Comparison of ENCODE assay signal across 16 cellular contexts in the genomic region with DNA sequence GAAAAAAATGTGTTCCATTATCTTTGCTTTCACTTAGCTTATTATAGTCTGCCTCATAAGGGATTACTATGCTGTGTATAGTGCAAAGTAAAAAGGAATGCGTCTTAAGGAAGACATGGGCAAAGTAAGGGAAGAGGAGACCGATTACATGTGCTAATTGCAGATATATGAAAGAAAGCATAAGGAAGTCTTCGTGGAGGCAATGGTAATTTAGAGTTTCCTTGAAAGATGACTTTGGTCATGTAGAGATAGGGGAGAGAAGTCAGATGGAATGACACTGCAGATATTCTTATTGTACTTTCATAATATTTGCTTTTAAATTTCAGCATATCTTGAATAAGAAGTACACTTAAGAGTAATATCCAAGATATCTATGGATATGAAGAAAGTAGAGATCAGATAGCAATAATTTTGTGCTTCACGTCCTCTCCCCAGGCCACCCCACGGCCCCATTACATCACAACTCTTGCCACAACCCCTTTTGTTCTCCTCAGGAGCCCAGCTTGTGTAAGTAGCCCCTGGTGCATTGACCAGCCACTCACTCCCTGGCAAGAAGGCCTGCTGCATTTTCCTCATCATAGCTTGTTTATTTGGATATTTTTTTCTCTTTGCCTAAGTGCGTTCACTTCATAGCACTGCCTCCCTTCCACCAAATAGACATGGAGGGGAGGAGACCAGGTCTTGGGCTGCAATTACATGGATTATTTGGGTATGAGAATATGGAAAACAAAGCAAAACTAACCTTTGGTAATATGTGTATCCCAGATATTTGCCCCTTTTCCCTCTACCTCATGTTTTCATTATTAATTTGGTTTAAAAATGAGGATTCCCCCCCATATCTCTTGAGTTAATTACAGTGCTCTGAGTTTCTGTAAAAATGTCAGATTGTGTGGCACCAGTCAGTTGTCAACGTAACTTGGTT. TPM values are rescaled to one million over a fixed set of nuclear protein-coding genes. Genes with fewer than 3 reads are reported as not detected.
DNase-seq lines count a peak whose midpoint lies in the region; ATAC-seq and TF ChIP-seq lines count a peak whose summit lies in the region.
"Had no signal": no experiment of that assay in that cellular context is flagged by ENCODE, and none has a peak within 500 bp of the region (broad histone marks: within the 10 kb centered on the region; RNA-seq: fewer than 3 reads in every experiment).

No MANE protein-coding gene starts in this region.

- H3K4me1 Mint-ChIP-seq in GM23338: peaks cover 31% of the 10 kb centered on the region
- H3K4me1 Mint-ChIP-seq in activated naive CD8-positive, alpha-beta T cell treated with anti-CD3 and anti-CD28 coated beads for 36 hours: peaks cover 11% of the 10 kb centered on the region

- H3K27ac Mint-ChIP-seq in GM23338: peak overlapping the region; percentile 38
- H3K27ac Mint-ChIP-seq in activated naive CD8-positive, alpha-beta T cell treated with anti-CD3 and anti-CD28 coated beads for 36 hours: no peak overlapping the region

- H3K27ac ChIP-seq in GM23338 (ENCODE audit: low read depth) (no peak overlapping the region), caudate nucleus (ENCODE audit: low read depth, low read length) (no peak overlapping the region)
- H3K27ac ChIP-seq: A549, C4-2B, GM23248 had no signal

- H3K4me2 ChIP-seq in GM23338: no peak overlapping the region
- H3K4me2 ChIP-seq: A549 had no signal

- no peaks in the 10 kb centered on the region for H3K79me2 ChIP-seq in GM23338 (replicated peaks; ENCODE audit: insufficient read depth)

- peaks cover 1% of the 10 kb centered on the region for H3K27me3 Mint-ChIP-seq in GM23338 (ENCODE audit: insufficient read depth, low read depth, poor library complexity)
- no peaks in the 10 kb centered on the region for H3K27me3 Mint-ChIP-seq in activated naive CD8-positive, alpha-beta T cell treated with anti-CD3 and anti-CD28 coated beads for 36 hours
- H3K27me3 Mint-ChIP-seq: CD4-positive, alpha-beta memory T cell had no signal

- H3K9me2 ChIP-seq in GM23338 (ENCODE audit: insufficient read depth): no peaks in the 10 kb centered on the region

- H3K27me3 ChIP-seq in GM23338 (ENCODE audit: insufficient read depth) (no peaks in the 10 kb centered on the region), adipocyte (replicated peaks; ENCODE audit: control insufficient read depth, insufficient read depth, low read length) (no peaks in the 10 kb centered on the region)
- H3K27me3 ChIP-seq: BE2C had no signal

- H3K36me3 Mint-ChIP-seq in GM23338 (ENCODE audit: low read depth): peaks cover 10% of the 10 kb centered on the region; the same call in 2 of the 3 replicates
- H3K36me3 Mint-ChIP-seq in activated naive CD8-positive, alpha-beta T cell treated with anti-CD3 and anti-CD28 coated beads for 36 hours: peaks cover 20% of the 10 kb centered on the region

- ATAC-seq in GM23338: no peak
- ATAC-seq: A549 had no signal

- H3K9me3 ChIP-seq in adipocyte (ENCODE audit: control insufficient read depth, low read length): no peaks in the 10 kb centered on the region
- H3K9me3 ChIP-seq: A549, BE2C, Caco-2 had no signal

- H3F3A ChIP-seq in GM23338 (replicated peaks; ENCODE audit: low read depth): no peaks in the 10 kb centered on the region

- no peak for DNase-seq in GM23338 (ENCODE audit: low spot score)
- peak; percentile 81 for DNase-seq in OCI-M1 (lab: John Stamatoyannopoulos, UW)
- DNase-seq in adipocyte (ENCODE audit: low read depth): peak; percentile 8
- no peak for DNase-seq in foreskin fibroblast
- DNase-seq in activated naive CD8-positive, alpha-beta T cell treated with anti-CD3 and anti-CD28 coated beads for 36 hours: no peak
- no peak for DNase-seq in caudate nucleus (lab: John Stamatoyannopoulos, UW)
- no peak for DNase-seq in EL
- DNase-seq: BE2C; Caco-2; CD4-positive, alpha-beta memory T cell; DND-41; GM23248; H7 had no signal

- no peak overlapping the region for H3K9ac ChIP-seq in adipocyte (ENCODE audit: low read length)
- H3K9ac ChIP-seq: GM23248 had no signal

- H3K36me3 ChIP-seq in GM23338 (ENCODE audit: insufficient read depth) (0 out of 2 replicates have a peak, but pooled peaks cover 6% of the 10 kb centered on the region), adipocyte (ENCODE audit: control insufficient read depth, insufficient read depth, low read length, severe bottlenecking) (no peaks in the 10 kb centered on the region)
- H3K36me3 ChIP-seq: BE2C had no signal

- no peak overlapping the region for H3K4me3 Mint-ChIP-seq in GM23338
- no peak overlapping the region for H3K4me3 Mint-ChIP-seq in activated naive CD8-positive, alpha-beta T cell treated with anti-CD3 and anti-CD28 coated beads for 36 hours
- H3K4me3 Mint-ChIP-seq: CD4-positive, alpha-beta memory T cell had no signal

- peaks cover 5% of the 10 kb centered on the region; the same call in 1 of the 3 replicates for H3K9me3 Mint-ChIP-seq in GM23338
- peaks cover 5% of the 10 kb centered on the region for H3K9me3 Mint-ChIP-seq in activated naive CD8-positive, alpha-beta T cell treated with anti-CD3 and anti-CD28 coated beads for 36 hours

- TF ChIP-seq CTCF in GM23338 (conservative IDR thresholded peaks at IDR 0.05; ENCODE audit: low read depth in 2 of 2): no peak
- no peak for TF ChIP-seq CTCF in foreskin fibroblast (IDR thresholded peaks at IDR 0.05; ENCODE audit: low read depth, low read length)

- H3K4me3 ChIP-seq in GM23338: no peak overlapping the region
- no peak overlapping the region for H3K4me3 ChIP-seq in adipocyte (ENCODE audit: low read length)
- H3K4me3 ChIP-seq in foreskin fibroblast (ENCODE audit: low read depth in 1 of 2, low read length in 2 of 2): no peak overlapping the region
- H3K4me3 ChIP-seq: A549, GM23248 had no signal

- H3K4me1 ChIP-seq in GM23338 (ENCODE audit: insufficient read depth) (peaks cover 15% of the 10 kb centered on the region), adipocyte (ENCODE audit: control insufficient read depth, insufficient read depth, low read length) (no peaks in the 10 kb centered on the region)
- H3K4me1 ChIP-seq: Caco-2 had no signal

- H2AFZ ChIP-seq in GM23338: no peak overlapping the region
- H2AFZ ChIP-seq: GM23248 had no signal

- no peaks in the 10 kb centered on the region for H4K20me1 ChIP-seq in GM23338 (replicated peaks; ENCODE audit: insufficient read depth)

TF ChIP-seq in GM23338, 12 proteins besides CTCF, POLR2A, EP300 and RAD21 (continues in another document):
- TF ChIP-seq ZNF114 (CRISPR knock-in tag; IDR thresholded peaks at IDR 0.05) (no peak), CREB1 (CRISPR knock-in tag; IDR thresholded peaks at IDR 0.05; ENCODE audit: low read depth) (no peak), NANOG (IDR thresholded peaks at IDR 0.05; ENCODE audit: borderline replicate concordance) (no peak), EZH2 (IDR thresholded peaks at IDR 0.05; ENCODE audit: low read depth, unreplicated experiment) (no peak), ZNF331 (CRISPR knock-in tag; IDR thresholded peaks at IDR 0.05; ENCODE audit: low read depth) (no peak), JUNB (IDR thresholded peaks at IDR 0.05; ENCODE audit: unreplicated experiment) (no peak), EZH2phosphoT487 (IDR thresholded peaks at IDR 0.05; ENCODE audit: unreplicated experiment) (no peak)

RNA-seq across cellular contexts. Expression of a gene that starts 30.7 kb away (rescaled TPM):
- 0.28 TPM in 1 of 2 replicates, not detected in the other for total RNA-seq in GM23338 (2014; rRNA removed; shearing (Covaris generic))
- polyA plus RNA-seq in GM23338 (2016; fragmentation: Nextera tagmentation; extraction: Ambion mirVana): 0.31 and 0.40 TPM in 2 replicates
- total RNA-seq in activated naive CD8-positive, alpha-beta T cell treated with anti-CD3 and anti-CD28 coated beads for 36 hours: not detected
- total RNA-seq: Caco-2; CD4-positive, alpha-beta memory T cell; H7; HT1080 had no signal
- polyA plus RNA-seq: A549; CD4-positive, alpha-beta memory T cell had no signal

RNA-seq across cellular contexts. Expression of a gene that starts 56.0 kb away (rescaled TPM):
- 19.8 and 27.0 TPM in 2 replicates for total RNA-seq in GM23338 (2014; rRNA removed; shearing (Covaris generic))
- 22.5 and 29.8 TPM in 2 replicates for polyA plus RNA-seq in GM23338 (2016; fragmentation: Nextera tagmentation; extraction: Ambion mirVana)
- 10 to 100 TPM; 42.6 to 47.1 TPM for total RNA-seq in activated naive CD8-positive, alpha-beta T cell treated with anti-CD3 and anti-CD28 coated beads for 36 hours

Comparison
In these comparisons a context has a peak if more than half of its experiments do, and no peak if none do; other contexts are left out.
1. DNase-seq: peak in OCI-M1 (single experiment) and adipocyte (single experiment); none in GM23338 (single experiment), foreskin fibroblast (0 of 2), activated naive CD8-positive, alpha-beta T cell treated with anti-CD3 and anti-CD28 coated beads for 36 hours (single experiment), caudate nucleus (0 of 61) and EL (single experiment).